ENCODE assay signal across 8 cellular contexts in the genomic region with DNA sequence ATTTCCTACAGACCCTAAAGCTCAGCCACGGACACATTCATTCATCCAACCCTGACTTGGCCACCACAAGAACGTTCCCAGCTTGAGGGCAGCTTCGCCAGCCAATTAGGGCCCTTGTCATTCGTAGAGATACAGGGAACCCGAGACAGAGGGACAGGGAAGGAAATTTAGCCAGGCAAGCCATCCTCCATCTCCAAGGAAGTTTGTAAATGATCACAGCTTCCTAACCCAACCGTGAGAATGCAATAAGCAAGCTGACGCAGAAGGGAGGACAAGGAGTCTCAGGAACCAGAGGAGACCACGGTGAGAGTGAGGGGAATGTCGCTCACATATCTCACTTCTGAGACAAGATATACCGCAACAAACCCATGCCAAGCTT. TPM values are rescaled to one million over a fixed set of nuclear protein-coding genes. Genes with fewer than 3 reads are reported as not detected.
A peak's percentile ranks its signal among the peaks of the same experiment; 100 is the strongest.
DNase-seq lines count a peak whose midpoint lies in the region; ATAC-seq, FAIRE-seq and TF ChIP-seq lines count a peak whose summit lies in the region.

No MANE protein-coding gene starts in this region.

- BruUV-seq in HepG2 (replicated peaks; lab: Mats Ljungman, UMichigan): TSS peak; percentile 41

- H3K36me3 ChIP-seq in ascending aorta (no peaks in the 10 kb centered on the region), HepG2 (replicated peaks in 1 of 2; ENCODE audit: control insufficient read depth in 1 of 2, insufficient read depth in 2 of 2, low read length in 2 of 2) (peaks cover 0 to 27% of the 10 kb centered on the region in 2 experiments; a peak in 3 of 5 replicates), transverse colon (no peaks in the 10 kb centered on the region), adrenal gland (replicated peaks in 1 of 2) (no peaks in the 10 kb centered on the region)

- ATAC-seq in activated T-cell treated with anti-CD3 and anti-CD28 coated beads, Interleukin-2, amount 50 U/mL, for 72 hours (replicated peaks in 1 of 2): no peak
- ATAC-seq in HepG2: no peak

- TF ChIP-seq CTCF in ascending aorta (IDR thresholded peaks at IDR 0.05) (no peak), HepG2 (CRISPR knock-in tag; IDR thresholded peaks at IDR 0.05) (peak; percentile 1; the same call in 1 of the 2 replicates), transverse colon (IDR thresholded peaks at IDR 0.05) (no peak), adrenal gland (IDR thresholded peaks at IDR 0.05) (no peak)

- no peak overlapping the region for H3K27ac Mint-ChIP-seq in activated T-cell treated with anti-CD3 and anti-CD28 coated beads, Interleukin-2, amount 50 U/mL, for 72 hours

- intact Hi-C loops in ascending aorta (cut with DNase I) (loop anchor here (2.0 to 10.0 kb wide), 5 partner anchors 33 to 419 kb away; partner anchors contain the start of genes GSTA4 and MCM3), HepG2 (cut with micrococcal nuclease; ENCODE audit: unreplicated experiment) (no loop called here), transverse colon (cut with DNase I; ENCODE audit: low total_unique reads) (loop anchor here (5.0 kb wide), 1 partner anchor 87 kb away; no protein-coding TSS in a partner anchor), adrenal gland (cut with DNase I) (loop anchor here (10.0 kb wide), 2 partner anchors 71 to 151 kb away; partner anchors contain the start of gene EFHC1 (in 1 of the 2))

- H3K4me2 ChIP-seq in HepG2 (ENCODE audit: low read depth, low read length): peak overlapping the region; percentile 97

- H3K4me3 Mint-ChIP-seq in activated T-cell treated with anti-CD3 and anti-CD28 coated beads, Interleukin-2, amount 50 U/mL, for 72 hours: peak overlapping the region; percentile 62 to 88

- DNase-seq in activated T-cell treated with anti-CD3 and anti-CD28 coated beads, Interleukin-2, amount 50 U/mL, for 72 hours: no peak
- no peak for DNase-seq in activated T-cell treated with anti-CD3 and anti-CD28 coated beads, Interleukin-2, amount 50 U/mL, for 1 hour
- DNase-seq in ascending aorta (ENCODE audit: low spot score in 2 of 2) (no peak), HepG2 (ENCODE audit: low spot score) (no peak), transverse colon (no peak), RPMI8226 (no peak), hippocampal formation (lab: John Stamatoyannopoulos, UW) (no peak), adrenal gland (no peak)

- H3K27me3 ChIP-seq in ascending aorta (no peaks in the 10 kb centered on the region), HepG2 (ENCODE audit: control insufficient read depth in 1 of 2, insufficient read depth in 2 of 2, low read length in 2 of 2) (no peaks in the 10 kb centered on the region; a peak in 1 of 5 replicates), transverse colon (no peaks in the 10 kb centered on the region), adrenal gland (no peaks in the 10 kb centered on the region)

- H3K27ac ChIP-seq in ascending aorta (peak overlapping the region; percentile 99 to 100), HepG2 (ENCODE audit: extremely low read length, insufficient read depth, low read length) (peak overlapping the region; percentile 79), transverse colon (peak overlapping the region; percentile 97 to 98 (median 98)), adrenal gland (peak overlapping the region in 2 of 5 donors; percentile 98 to 100)

- in situ Hi-C loops in HepG2 (cut with HindIII; ENCODE audit: extremely low pct_ligation_motif_present, low pct_unique_long_range_greater_than_20kb): loop anchor here (5.0 kb wide), 1 partner anchor 58 kb away; no protein-coding TSS in a partner anchor
- in situ Hi-C loops in transverse colon (cut with MboI; ENCODE audit: low pct_ligation_motif_present in 1 of 4, low pct_unique_long_range_greater_than_20kb in 1 of 4, low sequenced_read_pairs in 3 of 4): loop anchor here in 1 of 4 donors (5.0 to 25.0 kb wide), 2 partner anchors 153 to 288 kb away; partner anchors contain the start of genes EFHC1 and MCM3

- peaks cover 38% of the 10 kb centered on the region for H3K4me1 Mint-ChIP-seq in activated T-cell treated with anti-CD3 and anti-CD28 coated beads, Interleukin-2, amount 50 U/mL, for 72 hours (ENCODE audit: low read depth)

- peaks cover 0 to 1% of the 10 kb centered on the region in 2 donors for H3K36me3 Mint-ChIP-seq in activated T-cell treated with anti-CD3 and anti-CD28 coated beads, Interleukin-2, amount 50 U/mL, for 72 hours (ENCODE audit: insufficient read depth in 2 of 2)

- POLR2A ChIA-PET in HepG2 (lab: Yijun Ruan, JAX): interaction anchor here (1.2 to 5.7 kb wide), 12 partner anchors 9 to 158 kb away, joined by 3 to 133 read pairs (median 9); partner anchors contain the start of gene EFHC1

- H3K4me3 ChIP-seq in ascending aorta: peak overlapping the region; percentile 82 to 88
- peak overlapping the region; percentile 82 to 97 (median 89) for H3K4me3 ChIP-seq in HepG2 (replicated peaks in 1 of 3; ENCODE audit: insufficient read depth in 1 of 3, low read depth in 2 of 3, low read length in 3 of 3)
- peak overlapping the region in 3 of 4 donors; percentile 65 to 81 (median 76) for H3K4me3 ChIP-seq in transverse colon
- H3K4me3 ChIP-seq in adrenal gland: peak overlapping the region in 2 of 4 donors; percentile 75 to 94

- H3K9me3 Mint-ChIP-seq in activated T-cell treated with anti-CD3 and anti-CD28 coated beads, Interleukin-2, amount 50 U/mL, for 72 hours: no peaks in the 10 kb centered on the region

- H2AFZ ChIP-seq in HepG2 (ENCODE audit: low read length): no peak overlapping the region

- H3K79me2 ChIP-seq in HepG2 (ENCODE audit: insufficient read depth, low read length): peaks cover 63% of the 10 kb centered on the region

- H3K4me1 ChIP-seq in ascending aorta (peaks cover 7 to 42% of the 10 kb centered on the region in 2 donors), HepG2 (ENCODE audit: insufficient read depth, low read length) (peaks cover 71% of the 10 kb centered on the region), transverse colon (peaks cover 19 to 60% (median 51%) of the 10 kb centered on the region in 4 donors), adrenal gland (replicated peaks in 1 of 2) (peaks cover 25 to 33% of the 10 kb centered on the region in 2 donors)

- H3K27me3 Mint-ChIP-seq in activated T-cell treated with anti-CD3 and anti-CD28 coated beads, Interleukin-2, amount 50 U/mL, for 72 hours (ENCODE audit: low read depth): no peaks in the 10 kb centered on the region

- CTCF ChIA-PET in HepG2 (lab: Yijun Ruan, JAX; ENCODE audit: low intra/inter-chr PET ratio, low total read pairs): interaction anchor here (1.7 to 3.4 kb wide), 3 partner anchors 15 to 88 kb away, joined by 8 to 48 read pairs (median 22); no protein-coding TSS in a partner anchor

- H3K9me3 ChIP-seq in ascending aorta (no peaks in the 10 kb centered on the region), HepG2 (ENCODE audit: low read length) (no peaks in the 10 kb centered on the region), transverse colon (no peaks in the 10 kb centered on the region), adrenal gland (replicated peaks in 1 of 3) (no peaks in the 10 kb centered on the region)

- TF ChIP-seq POLR2A in HepG2 (IDR thresholded peaks at IDR 0.05; ENCODE audit: insufficient read depth in 1 of 2, low read depth in 2 of 2, low read length in 2 of 2) (no peak), transverse colon (IDR thresholded peaks at IDR 0.05) (no peak), adrenal gland (IDR thresholded peaks at IDR 0.05) (no peak)

- H3K9ac ChIP-seq in HepG2 (ENCODE audit: insufficient read depth, low read depth, low read length): peak overlapping the region; percentile 87

- TF ChIP-seq EP300 in HepG2 (IDR thresholded peaks at IDR 0.05; ENCODE audit: low read depth in 2 of 2, low read length in 2 of 2) (no peak), HepG2 (CRISPR knock-in tag; IDR thresholded peaks at IDR 0.05; ENCODE audit: borderline replicate concordance) (no peak), transverse colon (IDR thresholded peaks at IDR 0.05; ENCODE audit: low read depth) (no peak)

- FAIRE-seq in HepG2 (lab: Jason Lieb, UNC): peak; percentile 62

- H4K20me1 ChIP-seq in HepG2 (ENCODE audit: insufficient read depth, low read length): peaks cover 57% of the 10 kb centered on the region

- TF ChIP-seq RAD21 in HepG2 (CRISPR knock-in tag; IDR thresholded peaks at IDR 0.05): no peak

- 11% methylated on average over 10 of the region's 10 CpGs for WGBS in HepG2 (ENCODE audit: low lambda C conversion rate)
- WGBS in transverse colon (ENCODE audit: low coverage in 1 of 2), 2 donors: 39 to 72% methylated on average over 3 to 10 of the region's 10 CpGs
- WGBS in adrenal gland, 4 donors: 70 to 81% (median 78%) methylated on average over 10 of the region's 10 CpGs

TF ChIP-seq in HepG2, 621 proteins besides CTCF, POLR2A, EP300 and RAD21 (continues in another document):
- TF ChIP-seq NFYB (CRISPR knock-in tag; IDR thresholded peaks at IDR 0.05): peak; percentile 27; the same call in 1 of the 2 replicates

RNA-seq across cellular contexts. Expression of gene TRAM2, which starts 1.4 kb away (rescaled TPM):
- total RNA-seq in activated T-cell treated with anti-CD3 and anti-CD28 coated beads, Interleukin-2, amount 50 U/mL, for 72 hours: 1 to 10 TPM; 4.9 to 5.2 TPM
- total RNA-seq in ascending aorta: 32.6 TPM
- 40.5 and 49.1 TPM in 2 replicates for total RNA-seq in HepG2 (2016; rRNA removed; fragmentation: Illumina TruSeq; extraction: Trizol)
- 4.0 and 4.7 TPM in 2 replicates for total RNA-seq in HepG2 (2016; cell fraction: cytosol; rRNA removed; fragmentation: Illumina TruSeq; extraction: Trizol; ENCODE audit: low read depth)
- total RNA-seq in HepG2 (2016; cell fraction: insoluble cytoplasmic fraction; rRNA removed; fragmentation: Illumina TruSeq; extraction: Trizol): 36.8 and 47.0 TPM in 2 replicates
- total RNA-seq in HepG2 (2016; cell fraction: membrane; rRNA removed; fragmentation: Illumina TruSeq; extraction: Trizol): 24.9 and 25.7 TPM in 2 replicates
- 50.0 and 60.1 TPM in 2 replicates for total RNA-seq in HepG2 (2016; cell fraction: nucleus; rRNA removed; fragmentation: Illumina TruSeq; extraction: Trizol)
- polyA plus RNA-seq in HepG2 (2011; rRNA removed): 68.2 and 72.5 TPM in 2 replicates
- 51.1 and 62.3 TPM in 2 replicates for polyA plus RNA-seq in HepG2 (2011; cell fraction: cytosol; rRNA removed)
- 100.0 and 109 TPM in 2 replicates for polyA plus RNA-seq in HepG2 (2011; cell fraction: nucleus; rRNA removed)
- polyA plus RNA-seq in HepG2 (2012): 42.0 and 55.5 TPM in 2 replicates
- 2.3 and 2.5 TPM in 2 replicates for polyA plus RNA-seq in HepG2 (2016; cell fraction: cytosol; fragmentation: Illumina TruSeq; extraction: Trizol; ENCODE audit: low read depth)
- 27.8 and 31.3 TPM in 2 replicates for polyA plus RNA-seq in HepG2 (2016; cell fraction: insoluble cytoplasmic fraction; fragmentation: Illumina TruSeq; extraction: Trizol; ENCODE audit: low read depth)
- polyA plus RNA-seq in HepG2 (2016; cell fraction: membrane; fragmentation: Illumina TruSeq; extraction: Trizol; ENCODE audit: low read depth): 11.1 and 12.4 TPM in 2 replicates
- polyA plus RNA-seq in HepG2 (2016; cell fraction: nucleus; fragmentation: Illumina TruSeq; extraction: Trizol; ENCODE audit: insufficient read depth, low read depth): 72.8 and 73.2 TPM in 2 replicates
- 21.3 and 119 TPM in 2 replicates for polyA minus RNA-seq in HepG2 (2011; rRNA and poly(A)+ RNA removed; ENCODE audit: low replicate concordance)
- 67.1 and 80.2 TPM in 2 replicates for polyA minus RNA-seq in HepG2 (2011; cell fraction: cytosol; rRNA and poly(A)+ RNA removed)
- 60.0 and 64.5 TPM in 2 replicates for polyA minus RNA-seq in HepG2 (2011; cell fraction: nucleus; rRNA and poly(A)+ RNA removed)
- 10 to 100 TPM in 2 of 4 donors, 1 to 10 TPM in 2; 8.4 to 15.4 (median 11.7) TPM for total RNA-seq in transverse colon
- total RNA-seq in adrenal gland: 10 to 100 TPM in 6 of 8 donors, 1 to 10 TPM in 2; 8.0 to 17.9 (median 10.6) TPM
- polyA plus RNA-seq in adrenal gland: 1 to 10 TPM; 2.2 to 7.0 (median 2.5) TPM
